8 cellular contexts compared by ENCODE assay signal in the genomic region with DNA sequence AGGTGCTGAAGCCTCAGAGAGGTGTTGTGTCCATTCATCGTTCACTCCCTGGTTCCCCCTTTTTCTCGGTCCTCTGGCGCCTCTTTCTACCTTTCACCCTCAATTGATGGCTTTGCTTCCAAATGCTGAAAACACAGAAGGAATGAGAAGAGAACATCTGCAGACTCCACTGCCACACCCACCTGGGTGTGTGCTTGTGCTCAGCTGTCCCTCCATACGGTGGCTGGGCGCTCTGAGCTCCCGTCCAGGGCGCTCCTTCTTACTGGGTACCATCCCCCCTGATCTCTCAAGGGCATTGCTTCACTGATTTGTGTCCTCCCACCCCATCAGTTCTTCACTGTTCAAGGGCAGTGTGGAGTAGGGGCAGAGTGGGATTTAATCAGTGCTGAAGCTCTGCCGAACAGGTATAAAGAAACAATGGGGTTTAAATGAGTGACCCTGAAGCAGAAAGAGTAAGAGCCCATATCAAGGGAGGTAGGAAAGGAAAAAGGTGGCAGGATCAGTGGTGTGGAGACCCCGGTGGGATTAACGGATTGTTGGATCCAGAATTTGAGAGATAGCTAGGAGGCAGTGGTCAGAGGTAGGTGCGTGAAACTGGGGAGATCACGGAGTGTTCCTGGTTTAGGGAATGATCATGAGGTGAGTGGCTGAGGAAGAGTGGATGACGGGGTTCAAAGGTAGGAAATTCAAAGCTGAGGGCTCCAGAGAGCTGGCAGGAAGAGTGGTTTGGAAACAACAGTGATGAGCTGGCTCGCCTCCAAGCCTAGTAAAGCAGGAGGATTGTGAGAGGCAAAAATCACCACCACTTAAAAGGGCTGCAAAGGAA. TPM values are rescaled to one million over a fixed set of nuclear protein-coding genes. Genes with fewer than 3 reads are reported as not detected.
DNase-seq lines count a peak whose midpoint lies in the region; ATAC-seq and TF ChIP-seq lines count a peak whose summit lies in the region.
"Had no signal": no experiment of that assay in that cellular context is flagged by ENCODE, and none has a peak within 500 bp of the region (broad histone marks: within the 10 kb centered on the region; RNA-seq: fewer than 3 reads in every experiment).

No MANE protein-coding gene starts in this region.

- TF ChIP-seq CTCF in hepatocyte (IDR thresholded peaks at IDR 0.05; ENCODE audit: poor library complexity) (no peak), testis (IDR thresholded peaks at IDR 0.05) (no peak), GM13977 (IDR thresholded peaks at IDR 0.05; ENCODE audit: extremely low read depth, insufficient read depth, missing control alignments) (no peak)

- H3K9me2 ChIP-seq in hepatocyte (replicated peaks; ENCODE audit: insufficient read depth): no peaks in the 10 kb centered on the region

- H3K27ac ChIP-seq in hepatocyte (no peak overlapping the region), testis (no peak overlapping the region)

- no peaks in the 10 kb centered on the region for H4K20me1 ChIP-seq in hepatocyte (ENCODE audit: insufficient read depth, poor library complexity, severe bottlenecking)

- DNase-seq in NCI-H1092 (lab: John Stamatoyannopoulos, UW): peak; percentile 14
- peak; percentile 45 for DNase-seq in astrocyte of the hippocampus (ENCODE audit: low read depth, low spot score)
- peak; percentile 24 for DNase-seq in hepatocyte (ENCODE audit: low spot score)
- DNase-seq in testis: peak; percentile 54
- no peak for DNase-seq in effector CD8-positive, alpha-beta T cell (lab: John Stamatoyannopoulos, UW)
- DNase-seq in GM13977 (ENCODE audit: low spot score): no peak
- DNase-seq: activated CD4-positive, CD25-positive, alpha-beta regulatory T cell had no signal

- ATAC-seq in GM21717 (IDR thresholded peaks at IDR 0.05; ENCODE audit: unreplicated experiment): no peak

- H3K4me2 ChIP-seq in hepatocyte: no peak overlapping the region

- H3K79me2 ChIP-seq in hepatocyte: peaks cover 92% of the 10 kb centered on the region

- no peak overlapping the region for H3K4me3 ChIP-seq in hepatocyte
- H3K4me3 ChIP-seq in testis: no peak overlapping the region

- in situ Hi-C loops in GM13977 (cut with MboI; ENCODE audit: low pct_unique_long_range_greater_than_20kb, low sequenced_read_pairs, unreplicated experiment): no loop called here

- H2AFZ ChIP-seq in hepatocyte: no peak overlapping the region

- WGBS in hepatocyte (ENCODE audit: low lambda C conversion rate, missing lambda C conversion rate): 98% methylated on average over 14 of the region's 14 CpGs
- 70 to 89% methylated on average over 14 of the region's 14 CpGs for WGBS in testis, 2 donors

- TF ChIP-seq POLR2A in testis (IDR thresholded peaks at IDR 0.05): no peak

- H3K4me1 ChIP-seq in hepatocyte (ENCODE audit: insufficient read depth): peaks cover 11% of the 10 kb centered on the region
- H3K4me1 ChIP-seq in testis: peaks cover 9% of the 10 kb centered on the region

- H3K9me3 ChIP-seq in hepatocyte (ENCODE audit: low read depth) (no peaks in the 10 kb centered on the region), testis (no peaks in the 10 kb centered on the region)

- no peaks in the 10 kb centered on the region for H3K36me3 ChIP-seq in hepatocyte (replicated peaks; ENCODE audit: insufficient read depth, low read depth)
- H3K36me3 ChIP-seq in testis (ENCODE audit: low read depth, missing control alignments): no peaks in the 10 kb centered on the region

- intact Hi-C loops in testis (cut with DNase I; ENCODE audit: low total_unique reads): no loop called here

- H3K27me3 ChIP-seq in hepatocyte: no peaks in the 10 kb centered on the region
- H3K27me3 ChIP-seq in testis: no peaks in the 10 kb centered on the region

RNA-seq across cellular contexts. Expression of a gene that starts 40.8 kb away (rescaled TPM):
- total RNA-seq in hepatocyte (21.2 and 27.9 TPM in 2 replicates), testis (100 to 1,000 TPM in 1 of 2 donors, 10 to 100 TPM in 1; 91.4 to 140 TPM)
- polyA plus RNA-seq in hepatocyte (10.9 and 17.2 TPM in 2 replicates), testis (ENCODE audit: insufficient read depth, low read depth, low replicate concordance) (41.4 TPM)

Comparison
In these comparisons a context has a peak if more than half of its experiments do, and no peak if none do; other contexts are left out.
1. DNase-seq: peak in NCI-H1092 (single experiment), astrocyte of the hippocampus (single experiment), hepatocyte (single experiment) and testis (single experiment); none in effector CD8-positive, alpha-beta T cell (single experiment) and GM13977 (single experiment).